Comparison of ENCODE assay signal across 7 cellular contexts in genomic region chr1:44035726-44036408, GRCh38. TPM values are rescaled to one million over a fixed set of nuclear protein-coding genes. Genes with fewer than 3 reads are reported as not detected.
DNase-seq lines count a peak whose midpoint lies in the region; ATAC-seq, FAIRE-seq and TF ChIP-seq lines count a peak whose summit lies in the region.

No MANE protein-coding gene starts in this region.

- DNase-seq in NCI-H82 (lab: John Stamatoyannopoulos, UW) (peak; percentile 95), bronchial epithelial cell (ENCODE audit: low read depth) (no peak), type B pancreatic cell (ENCODE audit: extremely low spot score, unreplicated experiment) (no peak), natural killer cell (no peak), nephron progenitor cell (no peak), glomerular visceral epithelial cell (ENCODE audit: extremely low spot score) (no peak)

- peak overlapping the region; percentile 45 for H3K27ac Mint-ChIP-seq in type B pancreatic cell
- H3K27ac Mint-ChIP-seq in natural killer cell: no peak overlapping the region
- no peak overlapping the region for H3K27ac Mint-ChIP-seq in nephron progenitor cell

- no peak overlapping the region for H3K4me3 ChIP-seq in bronchial epithelial cell (ENCODE audit: low read depth, low read length)
- H3K4me3 ChIP-seq in liver (ENCODE audit: low read depth in 1 of 3, low read length in 3 of 3): no peak overlapping the region

- no peak for TF ChIP-seq RAD21 in liver (IDR thresholded peaks at IDR 0.05)

- TF ChIP-seq CTCF in bronchial epithelial cell (IDR thresholded peaks at IDR 0.05; ENCODE audit: insufficient read depth, low read length, severe bottlenecking): peak; percentile 6
- TF ChIP-seq CTCF in liver (IDR thresholded peaks at IDR 0.05; ENCODE audit: low read depth, low read length, missing input control): no peak
- TF ChIP-seq CTCF in type B pancreatic cell (conservative IDR thresholded peaks at IDR 0.05): no peak
- no peak for TF ChIP-seq CTCF in natural killer cell (IDR thresholded peaks at IDR 0.05)
- no peak for TF ChIP-seq CTCF in nephron progenitor cell (IDR thresholded peaks at IDR 0.05)

- no peak overlapping the region for H3K9ac ChIP-seq in liver (ENCODE audit: low read depth in 1 of 2, low read length in 2 of 2)

- no peaks in the 10 kb centered on the region for H3K9me3 Mint-ChIP-seq in type B pancreatic cell
- H3K9me3 Mint-ChIP-seq in natural killer cell: no peaks in the 10 kb centered on the region
- no peaks in the 10 kb centered on the region for H3K9me3 Mint-ChIP-seq in nephron progenitor cell

- no peaks in the 10 kb centered on the region for H3K36me3 ChIP-seq in bronchial epithelial cell (ENCODE audit: control insufficient read depth, insufficient read depth, low read length)
- H3K36me3 ChIP-seq in liver (ENCODE audit: control insufficient read depth in 4 of 4, insufficient read depth in 3 of 4, low read depth in 1 of 4, low read length in 3 of 4): no peaks in the 10 kb centered on the region

- H3K27me3 Mint-ChIP-seq in type B pancreatic cell (no peaks in the 10 kb centered on the region), natural killer cell (ENCODE audit: low read depth in 2 of 2) (peaks cover 6 to 7% of the 10 kb centered on the region in 2 donors), nephron progenitor cell (ENCODE audit: low read depth, poor library complexity) (peaks cover 5% of the 10 kb centered on the region)

- intact Hi-C loops in natural killer cell (cut with micrococcal nuclease): loop anchor here (1.0 kb wide), 3 partner anchors 31 to 507 kb away; no protein-coding TSS in a partner anchor

- 62% methylated on average over 8 of the region's 8 CpGs for WGBS in liver

- H3K36me3 Mint-ChIP-seq in type B pancreatic cell (no peaks in the 10 kb centered on the region), natural killer cell (no peaks in the 10 kb centered on the region), nephron progenitor cell (ENCODE audit: low read depth) (no peaks in the 10 kb centered on the region)

- no peak for ATAC-seq in natural killer cell

- FAIRE-seq in bronchial epithelial cell (lab: Jason Lieb, UNC): no peak

- H3K4me3 Mint-ChIP-seq in type B pancreatic cell: no peak overlapping the region
- H3K4me3 Mint-ChIP-seq in natural killer cell: no peak overlapping the region
- no peak overlapping the region for H3K4me3 Mint-ChIP-seq in nephron progenitor cell

- H3K4me1 Mint-ChIP-seq in type B pancreatic cell (ENCODE audit: unreplicated experiment): peaks cover 43% of the 10 kb centered on the region
- H3K4me1 Mint-ChIP-seq in natural killer cell: peaks cover 0 to 9% of the 10 kb centered on the region in 2 donors
- H3K4me1 Mint-ChIP-seq in nephron progenitor cell: peaks cover 60% of the 10 kb centered on the region

- H3K27me3 ChIP-seq in bronchial epithelial cell (ENCODE audit: control insufficient read depth, insufficient read depth, low read length): no peaks in the 10 kb centered on the region
- no peaks in the 10 kb centered on the region for H3K27me3 ChIP-seq in liver (ENCODE audit: control insufficient read depth in 4 of 4, insufficient read depth in 4 of 4, low read length in 3 of 4)

- H3K27ac ChIP-seq in liver (ENCODE audit: low read depth in 1 of 2, low read length in 2 of 2): peak overlapping the region in 1 of 2 donors; percentile 3

- peaks cover 3 to 19% (median 4%) of the 10 kb centered on the region in 4 donors for H3K4me1 ChIP-seq in liver (ENCODE audit: control insufficient read depth in 4 of 4, insufficient read depth in 4 of 4, low read length in 3 of 4)

- no peaks in the 10 kb centered on the region for H3K9me3 ChIP-seq in liver (ENCODE audit: control insufficient read depth in 4 of 4, low read length in 3 of 4)

TF ChIP-seq in liver, 16 proteins besides CTCF, POLR2A, EP300 and RAD21:
- TF ChIP-seq NR2F2 (IDR thresholded peaks at IDR 0.05): peak; percentile 30
- TF ChIP-seq FOXA2 (IDR thresholded peaks at IDR 0.05): no peak

RNA-seq across cellular contexts. Expression of gene SLC6A9, which starts 4.6 kb away (rescaled TPM):
- total RNA-seq in bronchial epithelial cell (13.4 and 21.9 TPM in 2 replicates), liver (10 to 100 TPM in 1 of 2 donors, 1 to 10 TPM in 1; 1.0 to 47.7 TPM), type B pancreatic cell (ENCODE audit: low replicate concordance) (21.0 and 27.0 TPM in 2 replicates), natural killer cell (under 1 TPM in 2 of 3 donors, not detected in 1; 0.29 to 0.55 TPM)
- polyA plus RNA-seq in liver: 1 to 10 TPM in 1 of 2 donors, under 1 TPM in 1; 0.57 to 6.1 TPM

RNA-seq across cellular contexts. Expression of gene CCDC24, which starts 44.5 kb away (rescaled TPM):
- total RNA-seq in bronchial epithelial cell: 2.6 and 3.7 TPM in 2 replicates
- 1 to 10 TPM in 1 of 2 donors, under 1 TPM in 1; 0.92 to 4.2 TPM for total RNA-seq in liver
- 1 to 10 TPM; 2.2 to 2.5 TPM for polyA plus RNA-seq in liver
- 14.9 and 15.6 TPM in 2 replicates for total RNA-seq in type B pancreatic cell (ENCODE audit: low replicate concordance)
- 1 to 10 TPM; 3.8 to 5.2 (median 3.9) TPM for total RNA-seq in natural killer cell

RNA-seq across cellular contexts. Expression of gene B4GALT2, which starts 56.9 kb away (rescaled TPM):
- total RNA-seq in bronchial epithelial cell: 72.7 and 84.0 TPM in 2 replicates
- total RNA-seq in liver: 10 to 100 TPM; 12.8 to 19.4 TPM
- polyA plus RNA-seq in liver: 10 to 100 TPM in 1 of 2 donors, 1 to 10 TPM in 1; 2.9 to 31.5 TPM
- total RNA-seq in type B pancreatic cell (ENCODE audit: low replicate concordance): 44.3 and 54.8 TPM in 2 replicates
- total RNA-seq in natural killer cell: 1 to 10 TPM; 1.5 to 5.5 (median 2.2) TPM
